8 cellular contexts compared by ENCODE assay signal in the genomic region with DNA sequence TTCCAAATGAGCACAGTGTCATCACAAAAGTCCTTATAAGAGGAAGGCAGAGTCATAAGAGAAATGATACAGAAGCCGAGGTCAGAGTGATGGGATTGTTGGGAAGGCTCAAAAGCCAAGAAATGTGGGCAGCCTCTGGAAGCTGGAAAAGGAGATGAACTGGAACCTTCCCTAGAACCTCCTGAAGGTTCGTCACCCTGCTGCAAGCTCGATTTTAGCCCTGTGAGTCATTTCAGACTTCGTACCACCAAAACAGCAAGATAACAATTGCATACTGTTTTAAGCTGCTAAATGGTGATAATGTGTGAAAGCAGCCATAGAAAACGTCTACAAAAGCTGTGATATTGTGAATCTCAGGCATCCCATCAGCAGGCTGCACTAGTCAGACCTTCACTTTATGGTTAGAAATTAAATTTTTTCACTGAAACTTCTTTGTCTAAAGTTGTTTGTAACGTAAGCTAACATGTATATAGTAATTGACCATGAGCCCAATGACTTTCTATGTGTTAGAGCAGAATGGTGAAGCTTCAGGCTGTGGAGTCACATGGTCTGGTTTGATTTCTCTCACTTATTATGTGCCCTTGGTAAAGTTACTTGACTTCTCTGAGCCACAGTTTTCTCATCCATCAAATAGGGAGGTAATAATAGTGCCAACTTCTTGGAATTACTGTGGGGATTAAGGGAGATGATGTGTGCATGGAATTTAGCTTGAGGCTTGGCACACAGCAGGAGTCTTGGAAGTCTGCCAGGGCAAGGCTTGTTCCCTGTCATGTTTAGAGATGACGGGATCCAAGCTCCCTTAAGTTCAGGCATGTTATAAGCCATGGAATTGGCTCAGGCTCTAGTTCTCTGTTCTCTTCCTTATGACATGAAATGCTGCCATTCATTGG.
DNase-seq lines count a peak whose midpoint lies in the region; ATAC-seq and TF ChIP-seq lines count a peak whose summit lies in the region.

No MANE protein-coding gene starts in this region.

- no peak for ATAC-seq in HG03175 (IDR thresholded peaks at IDR 0.05; ENCODE audit: unreplicated experiment)

- H3K9me3 ChIP-seq in breast epithelium: no peaks in the 10 kb centered on the region

- no peaks in the 10 kb centered on the region for H3K27me3 ChIP-seq in breast epithelium

- no peaks in the 10 kb centered on the region for H3K36me3 ChIP-seq in breast epithelium

- intact Hi-C loops in breast epithelium (cut with DNase I; ENCODE audit: low total_unique reads): no loop called here

- no peak for TF ChIP-seq CTCF in breast epithelium (IDR thresholded peaks at IDR 0.05)

- DNase-seq in EH (ENCODE audit: low read depth): peak; percentile 90
- peak; percentile 57 for DNase-seq in NCI-H2029 treated with DMSO at 0.1 percent for 48 hours (lab: John Stamatoyannopoulos, UW)
- peak; percentile 62 to 69 for DNase-seq in breast epithelium (ENCODE audit: low spot score in 2 of 2)
- DNase-seq in myocyte (ENCODE audit: low read depth): peak; percentile 97
- no peak for DNase-seq in effector CD4-positive, alpha-beta T cell
- no peak for DNase-seq in activated effector memory CD4-positive, alpha-beta T cell treated with anti-CD3 and anti-CD28 coated beads, Interleukin-2, amount 50 U/mL, for 16 hours
- no peak for DNase-seq in activated CD4-positive, CD25-positive, alpha-beta regulatory T cell treated with anti-CD3 and anti-CD28 coated beads, Interleukin-2, amount 50 U/mL, for 72 hours

- no peaks in the 10 kb centered on the region for H3K4me1 ChIP-seq in breast epithelium

- no peak overlapping the region for H3K4me3 ChIP-seq in breast epithelium

- no peak for TF ChIP-seq POLR2A in breast epithelium (IDR thresholded peaks at IDR 0.05)

- no peak overlapping the region for H3K27ac ChIP-seq in breast epithelium

Comparison
In these comparisons a context has a peak if more than half of its experiments do, and no peak if none do; other contexts are left out.
1. DNase-seq: peak in EH (single experiment), NCI-H2029 treated with DMSO at 0.1 percent for 48 hours (single experiment), breast epithelium (2 of 2) and myocyte (single experiment); none in effector CD4-positive, alpha-beta T cell (single experiment), activated effector memory CD4-positive, alpha-beta T cell treated with anti-CD3 and anti-CD28 coated beads, Interleukin-2, amount 50 U/mL, for 16 hours (single experiment) and activated CD4-positive, CD25-positive, alpha-beta regulatory T cell treated with anti-CD3 and anti-CD28 coated beads, Interleukin-2, amount 50 U/mL, for 72 hours (single experiment).